ENCODE assay signal across 1 cellular context in genomic region chr17:54373970-54374369, GRCh38.
TF ChIP-seq lines count a peak whose summit lies in the region.

No MANE protein-coding gene starts in this region.

TF ChIP-seq in GM23338, 12 proteins besides CTCF, POLR2A, EP300 and RAD21 (continued from another document):
- TF ChIP-seq POLR2AphosphoS5 (IDR thresholded peaks at IDR 0.05; ENCODE audit: low read depth) (no peak), NANOG (IDR thresholded peaks at IDR 0.05; ENCODE audit: borderline replicate concordance) (no peak), JUNB (IDR thresholded peaks at IDR 0.05; ENCODE audit: unreplicated experiment) (no peak), ETS1 (IDR thresholded peaks at IDR 0.05) (no peak), EZH2 (IDR thresholded peaks at IDR 0.05; ENCODE audit: low read depth, unreplicated experiment) (no peak), ZNF462 (CRISPR knock-in tag; IDR thresholded peaks at IDR 0.05) (no peak), CREB1 (CRISPR knock-in tag; IDR thresholded peaks at IDR 0.05; ENCODE audit: low read depth) (no peak), ZNF331 (CRISPR knock-in tag; IDR thresholded peaks at IDR 0.05; ENCODE audit: low read depth) (no peak)
